Comparison of ENCODE assay signal across 1 cellular context in the genomic region with DNA sequence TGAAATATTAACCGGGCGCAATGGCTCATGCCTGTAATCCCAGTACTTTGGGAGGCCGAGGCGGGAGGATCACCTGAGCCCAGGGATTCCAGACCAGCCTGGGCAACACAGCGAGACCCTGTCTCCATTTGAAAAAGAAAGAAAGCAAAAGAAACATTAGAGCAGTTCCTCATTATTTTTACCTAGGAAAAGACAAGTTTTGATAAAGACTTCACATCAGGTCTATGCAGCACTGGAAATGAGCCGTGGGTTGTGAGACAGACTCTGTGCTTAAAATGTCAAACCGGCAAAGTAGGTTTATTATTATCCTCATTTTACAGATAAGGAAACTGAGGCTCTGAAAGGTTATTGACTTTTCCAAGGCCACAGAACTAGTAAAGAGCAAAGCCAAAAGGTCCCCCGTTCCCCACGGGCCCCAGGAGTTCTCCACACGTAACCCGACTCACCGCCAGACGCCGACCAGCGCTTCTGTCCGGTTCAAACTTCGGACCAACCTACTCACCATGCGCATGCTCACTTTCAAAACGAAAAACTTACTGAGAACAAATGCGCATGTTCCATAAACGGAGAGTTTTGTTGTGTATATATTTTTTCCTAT.
TF ChIP-seq lines count a peak whose summit lies in the region.

No MANE protein-coding gene starts in this region.

TF ChIP-seq in K562, 482 proteins besides CTCF, POLR2A, EP300 and RAD21 (continued from another document):
- TF ChIP-seq, protein P1, sequence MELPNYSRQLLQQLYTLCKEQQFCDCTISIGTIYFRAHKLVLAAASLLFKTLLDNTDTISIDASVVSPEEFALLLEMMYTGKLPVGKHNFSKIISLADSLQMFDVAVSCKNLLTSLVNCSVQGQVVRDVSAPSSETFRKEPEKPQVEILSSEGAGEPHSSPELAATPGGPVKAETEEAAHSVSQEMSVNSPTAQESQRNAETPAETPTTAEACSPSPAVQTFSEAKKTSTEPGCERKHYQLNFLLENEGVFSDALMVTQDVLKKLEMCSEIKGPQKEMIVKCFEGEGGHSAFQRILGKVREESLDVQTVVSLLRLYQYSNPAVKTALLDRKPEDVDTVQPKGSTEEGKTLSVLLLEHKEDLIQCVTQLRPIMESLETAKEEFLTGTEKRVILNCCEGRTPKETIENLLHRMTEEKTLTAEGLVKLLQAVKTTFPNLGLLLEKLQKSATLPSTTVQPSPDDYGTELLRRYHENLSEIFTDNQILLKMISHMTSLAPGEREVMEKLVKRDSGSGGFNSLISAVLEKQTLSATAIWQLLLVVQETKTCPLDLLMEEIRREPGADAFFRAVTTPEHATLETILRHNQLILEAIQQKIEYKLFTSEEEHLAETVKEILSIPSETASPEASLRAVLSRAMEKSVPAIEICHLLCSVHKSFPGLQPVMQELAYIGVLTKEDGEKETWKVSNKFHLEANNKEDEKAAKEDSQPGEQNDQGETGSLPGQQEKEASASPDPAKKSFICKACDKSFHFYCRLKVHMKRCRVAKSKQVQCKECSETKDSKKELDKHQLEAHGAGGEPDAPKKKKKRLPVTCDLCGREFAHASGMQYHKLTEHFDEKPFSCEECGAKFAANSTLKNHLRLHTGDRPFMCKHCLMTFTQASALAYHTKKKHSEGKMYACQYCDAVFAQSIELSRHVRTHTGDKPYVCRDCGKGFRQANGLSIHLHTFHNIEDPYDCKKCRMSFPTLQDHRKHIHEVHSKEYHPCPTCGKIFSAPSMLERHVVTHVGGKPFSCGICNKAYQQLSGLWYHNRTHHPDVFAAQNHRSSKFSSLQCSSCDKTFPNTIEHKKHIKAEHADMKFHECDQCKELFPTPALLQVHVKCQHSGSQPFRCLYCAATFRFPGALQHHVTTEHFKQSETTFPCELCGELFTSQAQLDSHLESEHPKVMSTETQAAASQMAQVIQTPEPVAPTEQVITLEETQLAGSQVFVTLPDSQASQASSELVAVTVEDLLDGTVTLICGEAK (IDR thresholded peaks at IDR 0.05): peak; percentile 48
- TF ChIP-seq, protein P1 (CRISPR knock-in tag; IDR thresholded peaks at IDR 0.05): no peak
- TF ChIP-seq TAF1 (IDR thresholded peaks at IDR 0.05; ENCODE audit: control insufficient read depth, extremely low read depth, insufficient read depth, low read length, severe bottlenecking) (no peak), TEAD4 (IDR thresholded peaks at IDR 0.05; ENCODE audit: low read length) (0 out of 2 replicates have a peak, but pooled peaks have one; percentile 14), TEAD4 (CRISPR knock-in tag; IDR thresholded peaks at IDR 0.05; ENCODE audit: borderline replicate concordance) (no peak), SUPT5H (IDR thresholded peaks at IDR 0.05) (no peak), ATF1 (CRISPR knock-in tag; IDR thresholded peaks at IDR 0.05) (no peak), ATF1 (tag; IDR thresholded peaks at IDR 0.05) (0 out of 2 replicates have a peak, but pooled peaks have one; percentile 24), HNRNPK (IDR thresholded peaks at IDR 0.05; ENCODE audit: low read depth, low read length, poor library complexity, severe bottlenecking) (no peak), BCOR (IDR thresholded peaks at IDR 0.05) (peak; percentile 74), CBX2 (IDR thresholded peaks at IDR 0.05; ENCODE audit: insufficient read depth, low read length, poor library complexity, severe bottlenecking) (no peak)
- TF ChIP-seq, protein P2, sequence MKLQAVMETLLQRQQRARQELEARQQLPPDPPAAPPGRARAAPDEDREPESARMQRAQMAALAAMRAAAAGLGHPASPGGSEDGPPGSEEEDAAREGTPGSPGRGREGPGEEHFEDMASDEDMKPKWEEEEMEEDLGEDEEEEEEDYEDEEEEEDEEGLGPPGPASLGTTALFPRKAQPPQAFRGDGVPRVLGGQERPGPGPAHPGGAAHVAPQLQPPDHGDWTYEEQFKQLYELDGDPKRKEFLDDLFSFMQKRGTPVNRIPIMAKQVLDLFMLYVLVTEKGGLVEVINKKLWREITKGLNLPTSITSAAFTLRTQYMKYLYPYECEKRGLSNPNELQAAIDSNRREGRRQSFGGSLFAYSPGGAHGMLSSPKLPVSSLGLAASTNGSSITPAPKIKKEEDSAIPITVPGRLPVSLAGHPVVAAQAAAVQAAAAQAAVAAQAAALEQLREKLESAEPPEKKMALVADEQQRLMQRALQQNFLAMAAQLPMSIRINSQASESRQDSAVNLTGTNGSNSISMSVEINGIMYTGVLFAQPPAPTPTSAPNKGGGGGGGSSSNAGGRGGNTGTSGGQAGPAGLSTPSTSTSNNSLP (IDR thresholded peaks at IDR 0.05; ENCODE audit: borderline replicate concordance, low read depth, low read length): peak; percentile 75; the same call in 1 of the 2 replicates
- TF ChIP-seq, protein P3, sequence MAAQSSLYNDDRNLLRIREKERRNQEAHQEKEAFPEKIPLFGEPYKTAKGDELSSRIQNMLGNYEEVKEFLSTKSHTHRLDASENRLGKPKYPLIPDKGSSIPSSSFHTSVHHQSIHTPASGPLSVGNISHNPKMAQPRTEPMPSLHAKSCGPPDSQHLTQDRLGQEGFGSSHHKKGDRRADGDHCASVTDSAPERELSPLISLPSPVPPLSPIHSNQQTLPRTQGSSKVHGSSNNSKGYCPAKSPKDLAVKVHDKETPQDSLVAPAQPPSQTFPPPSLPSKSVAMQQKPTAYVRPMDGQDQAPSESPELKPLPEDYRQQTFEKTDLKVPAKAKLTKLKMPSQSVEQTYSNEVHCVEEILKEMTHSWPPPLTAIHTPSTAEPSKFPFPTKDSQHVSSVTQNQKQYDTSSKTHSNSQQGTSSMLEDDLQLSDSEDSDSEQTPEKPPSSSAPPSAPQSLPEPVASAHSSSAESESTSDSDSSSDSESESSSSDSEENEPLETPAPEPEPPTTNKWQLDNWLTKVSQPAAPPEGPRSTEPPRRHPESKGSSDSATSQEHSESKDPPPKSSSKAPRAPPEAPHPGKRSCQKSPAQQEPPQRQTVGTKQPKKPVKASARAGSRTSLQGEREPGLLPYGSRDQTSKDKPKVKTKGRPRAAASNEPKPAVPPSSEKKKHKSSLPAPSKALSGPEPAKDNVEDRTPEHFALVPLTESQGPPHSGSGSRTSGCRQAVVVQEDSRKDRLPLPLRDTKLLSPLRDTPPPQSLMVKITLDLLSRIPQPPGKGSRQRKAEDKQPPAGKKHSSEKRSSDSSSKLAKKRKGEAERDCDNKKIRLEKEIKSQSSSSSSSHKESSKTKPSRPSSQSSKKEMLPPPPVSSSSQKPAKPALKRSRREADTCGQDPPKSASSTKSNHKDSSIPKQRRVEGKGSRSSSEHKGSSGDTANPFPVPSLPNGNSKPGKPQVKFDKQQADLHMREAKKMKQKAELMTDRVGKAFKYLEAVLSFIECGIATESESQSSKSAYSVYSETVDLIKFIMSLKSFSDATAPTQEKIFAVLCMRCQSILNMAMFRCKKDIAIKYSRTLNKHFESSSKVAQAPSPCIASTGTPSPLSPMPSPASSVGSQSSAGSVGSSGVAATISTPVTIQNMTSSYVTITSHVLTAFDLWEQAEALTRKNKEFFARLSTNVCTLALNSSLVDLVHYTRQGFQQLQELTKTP (IDR thresholded peaks at IDR 0.05; ENCODE audit: low read depth in 1 of 2, partially characterized antibody in 2 of 2): peak in 1 of 2 experiments; percentile 47
- TF ChIP-seq, protein P4, sequence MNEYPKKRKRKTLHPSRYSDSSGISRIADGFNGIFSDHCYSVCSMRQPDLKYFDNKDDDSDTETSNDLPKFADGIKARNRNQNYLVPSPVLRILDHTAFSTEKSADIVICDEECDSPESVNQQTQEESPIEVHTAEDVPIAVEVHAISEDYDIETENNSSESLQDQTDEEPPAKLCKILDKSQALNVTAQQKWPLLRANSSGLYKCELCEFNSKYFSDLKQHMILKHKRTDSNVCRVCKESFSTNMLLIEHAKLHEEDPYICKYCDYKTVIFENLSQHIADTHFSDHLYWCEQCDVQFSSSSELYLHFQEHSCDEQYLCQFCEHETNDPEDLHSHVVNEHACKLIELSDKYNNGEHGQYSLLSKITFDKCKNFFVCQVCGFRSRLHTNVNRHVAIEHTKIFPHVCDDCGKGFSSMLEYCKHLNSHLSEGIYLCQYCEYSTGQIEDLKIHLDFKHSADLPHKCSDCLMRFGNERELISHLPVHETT (CRISPR knock-in tag; conservative IDR thresholded peaks at IDR 0.05 in 1 of 2, IDR thresholded peaks at IDR 0.05 in 1 of 2): peak in 1 of 2 experiments; percentile 9; a peak in 1 of 4 replicates
